9 cellular contexts compared by ENCODE assay signal in genomic region chr11:126310229-126310991, GRCh38. TPM values are rescaled to one million over a fixed set of nuclear protein-coding genes. Genes with fewer than 3 reads are reported as not detected.
DNase-seq lines count a peak whose midpoint lies in the region; ATAC-seq, FAIRE-seq and TF ChIP-seq lines count a peak whose summit lies in the region.
"Had no signal": no experiment of that assay in that cellular context is flagged by ENCODE, and none has a peak within 500 bp of the region (broad histone marks: within the 10 kb centered on the region; RNA-seq: fewer than 3 reads in every experiment).

No MANE protein-coding gene starts in this region.

- no peak for TF ChIP-seq POLR2A in GM12891 (IDR thresholded peaks at IDR 0.05; ENCODE audit: low read depth, low read length)

- peak; percentile 48 for ATAC-seq in HG03354 (IDR thresholded peaks at IDR 0.05; ENCODE audit: poor library complexity, severe bottlenecking, unreplicated experiment)
- peak; percentile 80 for ATAC-seq in esophagus mucosa
- no peak for ATAC-seq in thoracic aorta (ENCODE audit: insufficient number of reproducible peaks, low FRiP score, low read depth)

- H3K27me3 ChIP-seq in A673 (replicated peaks; ENCODE audit: insufficient read depth, low read depth, low read length, poor library complexity): no peaks in the 10 kb centered on the region
- H3K27me3 ChIP-seq in thoracic aorta (replicated peaks; ENCODE audit: insufficient read depth): no peaks in the 10 kb centered on the region

- TF ChIP-seq CTCF in A673 (conservative IDR thresholded peaks at IDR 0.05; ENCODE audit: low read depth, low read length) (peak; percentile 96), thoracic aorta (IDR thresholded peaks at IDR 0.05) (peak; percentile 86)

- intact Hi-C loops in A673 (cut with micrococcal nuclease; ENCODE audit: unreplicated experiment): loop anchor here (1.0 to 10.0 kb wide), 5 partner anchors 107 to 1037 kb away; no protein-coding TSS in a partner anchor

- H3K9me3 ChIP-seq in A673 (ENCODE audit: low read depth, low read length, poor library complexity, severe bottlenecking): no peaks in the 10 kb centered on the region
- H3K9me3 ChIP-seq in thoracic aorta: no peaks in the 10 kb centered on the region

- CTCF ChIA-PET in A673 (lab: Charles Lee): interaction anchor here (0.5 to 1.5 kb wide), 7 partner anchors 19 to 170 kb away, joined by 3 to 31 read pairs (median 5); partner anchors contain the start of gene ST3GAL4

- H3K36me3 ChIP-seq in A673 (ENCODE audit: insufficient read depth, low read length, poor library complexity, severe bottlenecking) (no peaks in the 10 kb centered on the region), thoracic aorta (peaks cover 4% of the 10 kb centered on the region)

- FAIRE-seq in GM12891 (lab: Jason Lieb, UNC): peak; percentile 87

- no TSS peak for BruUV-seq in A673 (replicated peaks; lab: Mats Ljungman, UMichigan)

- DNase-seq in A673 (ENCODE audit: low spot score) (peak; percentile 84), GM12891 (ENCODE audit: insufficient read length, low spot score) (no peak), NOMO-1 treated with DMSO at 0.1 percent for 48 hours (lab: John Stamatoyannopoulos, UW; ENCODE audit: unreplicated experiment) (peak; percentile 61), activated T-cell treated with anti-CD3 and anti-CD28 coated beads for 24 hours (ENCODE audit: low read depth) (peak; percentile 48), mucosa of gallbladder (ENCODE audit: low spot score) (peak; percentile 71), thoracic aorta (ENCODE audit: low spot score) (peak; percentile 33)

- H3K4me3 ChIP-seq in A673 (ENCODE audit: low read depth, low read length, poor library complexity, severe bottlenecking) (no peak overlapping the region), thoracic aorta (no peak overlapping the region)
- H3K4me3 ChIP-seq: skin epidermis had no signal

- H3K4me1 ChIP-seq in A673 (ENCODE audit: insufficient read depth, low read length, poor library complexity, severe bottlenecking) (no peaks in the 10 kb centered on the region), thoracic aorta (ENCODE audit: control insufficient read depth in 1 of 2, low read depth in 2 of 2) (no peaks in the 10 kb centered on the region)

- POLR2A ChIA-PET in A673 (lab: Charles Lee; ENCODE audit: low non-redundant PET): no interaction called here

- H3K27ac ChIP-seq in A673 (ENCODE audit: low read depth, low read length, poor library complexity, severe bottlenecking) (no peak overlapping the region), thoracic aorta (no peak overlapping the region)

TF ChIP-seq in GM12891, 5 proteins besides CTCF, POLR2A, EP300 and RAD21:
- no peak for TF ChIP-seq POLR2AphosphoS5 (IDR thresholded peaks at IDR 0.05; ENCODE audit: low read depth, low read length)
- no peak for TF ChIP-seq TAF1 (IDR thresholded peaks at IDR 0.05; ENCODE audit: low read depth, low read length)
- TF ChIP-seq SPI1 (IDR thresholded peaks at IDR 0.05; ENCODE audit: low read depth, low read length): no peak
- TF ChIP-seq PAX5 (IDR thresholded peaks at IDR 0.05; ENCODE audit: insufficient read depth, low read length, severe bottlenecking): no peak
- no peak for TF ChIP-seq POU2F2 (IDR thresholded peaks at IDR 0.05; ENCODE audit: low read depth, low read length)

RNA-seq across cellular contexts. Expression of gene DCPS, which starts 6.5 kb away (rescaled TPM):
- 31.2 and 38.4 TPM in 2 replicates for total RNA-seq in A673 (2021)
- polyA plus RNA-seq in GM12891 (2012; ENCODE audit: low read depth, missing spikeins): 45.3 TPM
- total RNA-seq in esophagus mucosa: 17.4 TPM
- 34.6 TPM for total RNA-seq in mucosa of gallbladder
- 1 to 10 TPM; 8.4 to 9.7 TPM for total RNA-seq in thoracic aorta

RNA-seq across cellular contexts. Expression of gene TIRAP, which starts 27.5 kb away (rescaled TPM):
- 11.3 and 14.5 TPM in 2 replicates for total RNA-seq in A673 (2021)
- polyA plus RNA-seq in GM12891 (2012; ENCODE audit: low read depth, missing spikeins): 3.9 TPM
- 5.8 TPM for total RNA-seq in esophagus mucosa
- 20.7 TPM for total RNA-seq in mucosa of gallbladder
- 10 to 100 TPM; 15.2 to 20.7 TPM for total RNA-seq in thoracic aorta

RNA-seq across cellular contexts. Expression of gene FOXRED1, which starts 41.5 kb away (rescaled TPM):
- total RNA-seq in A673 (2021): 72.6 and 76.1 TPM in 2 replicates
- polyA plus RNA-seq in GM12891 (2012; ENCODE audit: low read depth, missing spikeins): 23.0 TPM
- total RNA-seq in esophagus mucosa: 13.2 TPM
- total RNA-seq in mucosa of gallbladder: 29.3 TPM
- 10 to 100 TPM; 22.9 to 27.8 TPM for total RNA-seq in thoracic aorta

RNA-seq across cellular contexts. Expression of gene SRPRA, which starts 41.7 kb away (rescaled TPM):
- total RNA-seq in A673 (2021) (123 and 136 TPM in 2 replicates), esophagus mucosa (49.0 TPM), mucosa of gallbladder (138 TPM), thoracic aorta (100 to 1,000 TPM; 125 to 128 TPM)
- 76.3 TPM for polyA plus RNA-seq in GM12891 (2012; ENCODE audit: low read depth, missing spikeins)

RNA-seq across cellular contexts. Expression of gene ST3GAL4, which starts 45.1 kb away (rescaled TPM):
- total RNA-seq in A673 (2021): 26.4 and 29.9 TPM in 2 replicates
- 3.5 TPM for polyA plus RNA-seq in GM12891 (2012; ENCODE audit: low read depth, missing spikeins)
- 54.2 TPM for total RNA-seq in esophagus mucosa
- 19.4 TPM for total RNA-seq in mucosa of gallbladder
- total RNA-seq in thoracic aorta: 10 to 100 TPM; 27.7 to 98.0 TPM
